11 cellular contexts compared by ENCODE assay signal in the genomic region with DNA sequence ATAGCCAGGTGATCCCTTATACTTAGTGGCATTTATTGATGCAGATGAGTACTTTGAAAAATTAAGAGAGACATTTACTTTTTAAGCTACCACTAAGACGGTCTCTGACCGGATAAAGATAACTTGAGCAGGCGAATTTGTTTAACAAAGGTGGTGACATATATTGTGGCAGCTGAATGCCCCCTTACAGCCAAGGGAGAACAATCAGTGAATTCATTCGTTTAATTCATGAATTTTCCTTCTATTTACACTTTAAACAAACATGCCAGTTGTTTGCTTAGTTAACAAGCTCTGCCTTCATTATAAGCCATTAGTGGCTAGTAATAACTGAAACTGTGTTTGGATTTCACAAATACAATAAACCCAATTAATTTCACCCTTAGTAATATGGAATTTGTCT.
DNase-seq lines count a peak whose midpoint lies in the region; ATAC-seq, FAIRE-seq and TF ChIP-seq lines count a peak whose summit lies in the region.
"Had no signal": no experiment of that assay in that cellular context is flagged by ENCODE, and none has a peak within 500 bp of the region (broad histone marks: within the 10 kb centered on the region; RNA-seq: fewer than 3 reads in every experiment).

No MANE protein-coding gene starts in this region.

- H3K27me3 Mint-ChIP-seq in astrocyte (ENCODE audit: low read depth, unreplicated experiment), result no peaks in the 10 kb centered on the region

- H3K4me1 ChIP-seq in SK-N-SH (ENCODE audit: control insufficient read depth in 1 of 2, insufficient read depth in 2 of 2, low read depth in 1 of 2, low read length in 1 of 2) (peaks cover 25 to 78% of the 10 kb centered on the region in 2 experiments), astrocyte (ENCODE audit: insufficient read depth, low read length) (peaks cover 34% of the 10 kb centered on the region), uterus (peaks cover 7 to 14% of the 10 kb centered on the region in 2 donors), testis (no peaks in the 10 kb centered on the region)

- intact Hi-C loops in uterus (cut with DNase I; ENCODE audit: low total_unique reads), result no loop called here
- intact Hi-C loops in testis (cut with DNase I; ENCODE audit: low total_unique reads), result no loop called here

- peaks cover 61% of the 10 kb centered on the region for H3K4me1 Mint-ChIP-seq in astrocyte (ENCODE audit: low read depth, unreplicated experiment)

- DNase-seq in SK-N-SH (no peak), astrocyte (ENCODE audit: low read depth) (no peak), medulla oblongata (ENCODE audit: extremely low spot score) (peak; percentile 86), uterus (no peak), foreskin melanocyte (no peak), testis (no peak)
- DNase-seq: natural killer cell, NCI-H1694, T-helper 9 cell had no signal

- H3K9me3 ChIP-seq in SK-N-SH (no peaks in the 10 kb centered on the region), astrocyte (ENCODE audit: insufficient read depth, low read depth, low read length) (no peaks in the 10 kb centered on the region), uterus (no peaks in the 10 kb centered on the region), testis (no peaks in the 10 kb centered on the region)

- H3K9ac ChIP-seq in SK-N-SH (peak overlapping the region; percentile 30; the same call in 1 of the 2 replicates), astrocyte (ENCODE audit: low read length) (peak overlapping the region; percentile 60)

- POLR2A ChIA-PET in SK-N-SH (lab: Yijun Ruan, JAX), result interaction anchor here (0.6 kb wide), 1 partner anchor 1402 kb away, joined by 3 read pairs; no protein-coding TSS in a partner anchor

- no peak for ATAC-seq in SK-N-SH treated with all-trans-retinoic acid at 6 μM for 48 hours
- ATAC-seq in HG03565 (IDR thresholded peaks at IDR 0.05; ENCODE audit: unreplicated experiment), result no peak
- ATAC-seq: natural killer cell had no signal

- no peak for TF ChIP-seq RAD21 in SK-N-SH (IDR thresholded peaks at IDR 0.05; ENCODE audit: low read length)

- peaks cover 7% of the 10 kb centered on the region for H3K9me3 Mint-ChIP-seq in astrocyte (ENCODE audit: unreplicated experiment)
- H3K9me3 Mint-ChIP-seq: natural killer cell had no signal

- H3K36me3 Mint-ChIP-seq in astrocyte (ENCODE audit: low read depth, unreplicated experiment), result peaks cover 9% of the 10 kb centered on the region
- H3K36me3 Mint-ChIP-seq: natural killer cell had no signal

- peaks cover 29% of the 10 kb centered on the region for H3F3A ChIP-seq in SK-N-SH (replicated peaks; ENCODE audit: insufficient read depth)

- H3K4me3 ChIP-seq in SK-N-SH (ENCODE audit: low read depth in 2 of 2, low read length in 1 of 2) (no peak overlapping the region), astrocyte (ENCODE audit: insufficient read depth, low read depth, low read length) (no peak overlapping the region), uterus (no peak overlapping the region), testis (no peak overlapping the region)

- H4K20me1 ChIP-seq in SK-N-SH (ENCODE audit: insufficient read depth), result no peaks in the 10 kb centered on the region
- H4K20me1 ChIP-seq in astrocyte (ENCODE audit: insufficient read depth, low read length), result no peaks in the 10 kb centered on the region

- no peaks in the 10 kb centered on the region for H3K9me2 ChIP-seq in SK-N-SH

- 75% methylated on average over 4 of the region's 4 CpGs for WGBS in SK-N-SH (ENCODE audit: low lambda C conversion rate)
- 89% methylated on average over 4 of the region's 4 CpGs for WGBS in testis, 2 donors

- H3K27me3 ChIP-seq in SK-N-SH (ENCODE audit: insufficient read depth), result no peaks in the 10 kb centered on the region
- H3K27me3 ChIP-seq in astrocyte (ENCODE audit: insufficient read depth, low read length), result no peaks in the 10 kb centered on the region
- H3K27me3 ChIP-seq in uterus, result no peaks in the 10 kb centered on the region
- no peaks in the 10 kb centered on the region for H3K27me3 ChIP-seq in testis

- H3K4me2 ChIP-seq in SK-N-SH, result peak overlapping the region; percentile 12; the same call in 1 of the 2 replicates
- H3K4me2 ChIP-seq in astrocyte (ENCODE audit: low read length), result peak overlapping the region; percentile 62

- TF ChIP-seq POLR2A in uterus (IDR thresholded peaks at IDR 0.05) (no peak), testis (IDR thresholded peaks at IDR 0.05) (no peak)

- CTCF ChIA-PET in SK-N-SH (lab: Yijun Ruan, JAX), result interaction anchor here (1.5 to 2.6 kb wide), 4 partner anchors 46 to 232 kb away, joined by 3 to 10 read pairs (median 6); no protein-coding TSS in a partner anchor

- H3K4me3 Mint-ChIP-seq in astrocyte (ENCODE audit: unreplicated experiment), result no peak overlapping the region
- H3K4me3 Mint-ChIP-seq: natural killer cell had no signal

- no peak for TF ChIP-seq EP300 in SK-N-SH (IDR thresholded peaks at IDR 0.05; ENCODE audit: borderline replicate concordance in 1 of 2, low read depth in 1 of 2, low read length in 1 of 2)

- H3K27ac Mint-ChIP-seq in astrocyte (ENCODE audit: unreplicated experiment), result peak overlapping the region; percentile 92

- TF ChIP-seq CTCF in SK-N-SH (IDR thresholded peaks at IDR 0.05) (no peak), astrocyte (IDR thresholded peaks at IDR 0.05; ENCODE audit: insufficient read depth, low read depth, low read length) (no peak), uterus (IDR thresholded peaks at IDR 0.05) (no peak), testis (IDR thresholded peaks at IDR 0.05) (no peak)

- H3K79me2 ChIP-seq in SK-N-SH (ENCODE audit: insufficient read depth), result peaks cover 8% of the 10 kb centered on the region; the same call in 1 of the 2 replicates
- peaks cover 4% of the 10 kb centered on the region for H3K79me2 ChIP-seq in astrocyte (ENCODE audit: insufficient read depth, low read length)

- FAIRE-seq in astrocyte (lab: Jason Lieb, UNC), result no peak

- H3K36me3 ChIP-seq in SK-N-SH (replicated peaks in 1 of 2; ENCODE audit: control insufficient read depth in 1 of 2, insufficient read depth in 2 of 2, low read length in 1 of 2) (no peaks in the 10 kb centered on the region), astrocyte (ENCODE audit: insufficient read depth, low read length) (no peaks in the 10 kb centered on the region), uterus (no peaks in the 10 kb centered on the region), testis (ENCODE audit: low read depth, missing control alignments) (no peaks in the 10 kb centered on the region)

- no peak overlapping the region for H2AFZ ChIP-seq in SK-N-SH (ENCODE audit: low read depth)
- no peak overlapping the region for H2AFZ ChIP-seq in astrocyte (ENCODE audit: low read depth, low read length)

- H3K27ac ChIP-seq in SK-N-SH (ENCODE audit: low read depth in 2 of 2, low read length in 1 of 2) (peak overlapping the region; percentile 80 to 96), astrocyte (ENCODE audit: low read depth, low read length) (peak overlapping the region; percentile 84), uterus (peak overlapping the region; percentile 75 to 95), testis (peak overlapping the region in 1 of 2 donors; percentile 45)

TF ChIP-seq in SK-N-SH, 30 proteins besides CTCF, POLR2A, EP300 and RAD21 (continues in another document):
- TF ChIP-seq USF2 (IDR thresholded peaks at IDR 0.05; ENCODE audit: borderline replicate concordance, low read depth, low read length), result no peak
- TF ChIP-seq SMC3 (IDR thresholded peaks at IDR 0.05; ENCODE audit: low read depth, low read length), result no peak
- TF ChIP-seq MEF2A (IDR thresholded peaks at IDR 0.05; ENCODE audit: borderline replicate concordance, low read depth), result no peak
- no peak for TF ChIP-seq TAF1 (IDR thresholded peaks at IDR 0.05; ENCODE audit: borderline replicate concordance, low read depth, low read length)
- TF ChIP-seq RCOR1 (IDR thresholded peaks at IDR 0.05; ENCODE audit: low read length), result no peak

TF ChIP-seq in SK-N-SH treated with all-trans-retinoic acid at 6 μM for 48 hours, 23 proteins besides CTCF, POLR2A, EP300 and RAD21:
- no peak for TF ChIP-seq ISL1 (CRISPR knock-in tag; IDR thresholded peaks at IDR 0.05)
TF ChIP-seq in SK-N-SH treated with all-trans-retinoic acid at 6 μM for 48 hours: peak in this region for 0.
